ENCODE assay signal across 25 cellular contexts in the genomic region with DNA sequence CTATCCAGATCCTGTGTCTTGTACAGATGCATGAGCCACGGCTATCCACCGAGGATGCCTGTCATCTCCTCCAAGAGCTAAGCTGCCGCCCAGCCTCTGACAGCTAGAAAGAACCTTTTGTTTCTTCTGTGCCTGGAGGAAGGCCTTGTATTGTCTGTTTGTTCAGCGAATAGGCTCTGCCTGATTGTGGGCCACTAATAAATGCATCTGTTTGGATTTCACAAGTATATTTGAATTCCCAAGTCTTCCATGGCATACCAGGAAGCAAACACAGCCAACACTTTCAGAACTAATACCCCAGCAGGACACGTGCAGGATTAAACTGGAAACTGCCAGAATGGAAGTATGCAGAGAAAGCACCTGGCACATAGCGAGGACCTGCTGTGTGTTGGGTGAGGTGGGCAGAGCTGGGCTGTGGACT.
DNase-seq lines count a peak whose midpoint lies in the region; ATAC-seq, FAIRE-seq and TF ChIP-seq lines count a peak whose summit lies in the region.
"Had no signal": no experiment of that assay in that cellular context is flagged by ENCODE, and none has a peak within 500 bp of the region (broad histone marks: within the 10 kb centered on the region; RNA-seq: fewer than 3 reads in every experiment).

No MANE protein-coding gene starts in this region.

- no peak overlapping the region for H2BK15ac ChIP-seq in mesendoderm (replicated peaks; ENCODE audit: low read depth)

- H3K27ac ChIP-seq in substantia nigra (ENCODE audit: low read depth, low read length, poor library complexity, severe bottlenecking) (peak overlapping the region; percentile 68), mesendoderm (ENCODE audit: low read depth, low read length) (no peak overlapping the region), breast epithelium (no peak overlapping the region)
- H3K27ac ChIP-seq: A549, left lung, right atrium auricular region, SK-N-MC, testis had no signal

- no peak overlapping the region for H2AK5ac ChIP-seq in mesendoderm (ENCODE audit: low read length)

- H3K36me3 ChIP-seq in bronchial epithelial cell (ENCODE audit: control insufficient read depth, insufficient read depth, low read length) (no peaks in the 10 kb centered on the region), mesendoderm (ENCODE audit: control insufficient read depth, insufficient read depth, low read length) (no peaks in the 10 kb centered on the region), breast epithelium (no peaks in the 10 kb centered on the region)
- H3K36me3 ChIP-seq: HAP-1, left lung, right atrium auricular region had no signal

- H3K4me2 ChIP-seq in mesendoderm (ENCODE audit: low read length) = no peak overlapping the region
- H3K4me2 ChIP-seq: A549 had no signal

- H3K27me3 ChIP-seq in bronchial epithelial cell (ENCODE audit: control insufficient read depth, insufficient read depth, low read length) (peaks cover 1% of the 10 kb centered on the region), mesendoderm (ENCODE audit: insufficient read depth, low read length, poor library complexity) (no peaks in the 10 kb centered on the region), breast epithelium (no peaks in the 10 kb centered on the region)
- H3K27me3 ChIP-seq: left lung, right atrium auricular region, testis had no signal

- H3K4me3 ChIP-seq in bronchial epithelial cell (ENCODE audit: low read depth, low read length) (no peak overlapping the region), mesendoderm (ENCODE audit: low read length) (no peak overlapping the region), breast epithelium (no peak overlapping the region)
- H3K4me3 ChIP-seq: A549, HAP-1, left lung, right atrium auricular region, SK-N-MC, testis had no signal

- no peak overlapping the region for H4K8ac ChIP-seq in mesendoderm (ENCODE audit: low read depth, low read length)

- no peak for TF ChIP-seq POLR2A in breast epithelium (IDR thresholded peaks at IDR 0.05)

- peak; percentile 64 for ATAC-seq in left colon
- ATAC-seq: activated CD8-positive, alpha-beta T cell treated with anti-CD3 and anti-CD28 coated beads for 36 hours; esophagus mucosa; left lung had no signal

- H3K56ac ChIP-seq in mesendoderm (ENCODE audit: low read length) = no peak overlapping the region

- WGBS in mesendoderm (ENCODE audit: extremely low coverage, insufficient coverage, low lambda C conversion rate) = no CpG with 5 or more reads among the region's 6 CpGs

- H3K9ac ChIP-seq in mesendoderm (ENCODE audit: low read length) = no peak overlapping the region

- TF ChIP-seq CTCF in bronchial epithelial cell (IDR thresholded peaks at IDR 0.05; ENCODE audit: insufficient read depth, low read length, severe bottlenecking) (no peak), breast epithelium (IDR thresholded peaks at IDR 0.05) (no peak)

- H3K18ac ChIP-seq in mesendoderm (ENCODE audit: low read length) = no peak overlapping the region

- DNase-seq in NCI-H526 (lab: John Stamatoyannopoulos, UW) = peak; percentile 35 to 36
- no peak for DNase-seq in NCI-H526 treated with DMSO at 0.1 percent for 48 hours (lab: John Stamatoyannopoulos, UW)
- no peak for DNase-seq in bronchial epithelial cell (ENCODE audit: low read depth)
- DNase-seq in left colon = no peak
- peak in 24 of 49 donors; percentile 9 to 56 (median 18) for DNase-seq in substantia nigra (lab: John Stamatoyannopoulos, UW)
- no peak for DNase-seq in mesendoderm
- DNase-seq in GM19240 (ENCODE audit: insufficient read length, low spot score) = no peak
- no peak for DNase-seq in breast epithelium (ENCODE audit: low spot score in 2 of 2)
- DNase-seq: activated CD4-positive, CD25-positive, alpha-beta regulatory T cell; activated CD8-positive, alpha-beta T cell treated with anti-CD3 and anti-CD28 coated beads for 36 hours; activated naive CD4-positive, alpha-beta T cell treated with anti-CD3 and anti-CD28 coated beads for 36 hours; Calu3; cerebellar nuclear complex; effector CD4-positive, alpha-beta T cell; EL; NCI-H1105 treated with DMSO at 0.1 percent for 48 hours; NCI-H2171; testis had no signal

- no peak overlapping the region for H3K4ac ChIP-seq in mesendoderm (ENCODE audit: low read depth, low read length)

- H3K23ac ChIP-seq in mesendoderm (ENCODE audit: low read length) = no peak overlapping the region

- H3K79me1 ChIP-seq in mesendoderm (ENCODE audit: low read length) = no peaks in the 10 kb centered on the region

- no peaks in the 10 kb centered on the region for H3K4me1 ChIP-seq in mesendoderm (ENCODE audit: control insufficient read depth, low read depth, low read length)
- no peaks in the 10 kb centered on the region for H3K4me1 ChIP-seq in breast epithelium
- H3K4me1 ChIP-seq: A549, HAP-1, left lung had no signal

- no peak overlapping the region for H2BK5ac ChIP-seq in mesendoderm (ENCODE audit: low read length)

- no peak overlapping the region for H2BK120ac ChIP-seq in mesendoderm (ENCODE audit: low read depth, low read length)

- no peaks in the 10 kb centered on the region for H3K79me2 ChIP-seq in mesendoderm (ENCODE audit: control insufficient read depth, insufficient read depth, low read length)

- peak; percentile 40 for FAIRE-seq in bronchial epithelial cell (lab: Jason Lieb, UNC)
- FAIRE-seq: A549, RCC 7860 had no signal

- H4K5ac ChIP-seq in mesendoderm (ENCODE audit: low read length) = no peak overlapping the region

- no peaks in the 10 kb centered on the region for H3K9me3 ChIP-seq in breast epithelium
- H3K9me3 ChIP-seq: A549, HAP-1, left lung, right atrium auricular region, testis had no signal

- intact Hi-C loops in left colon (cut with DNase I, micrococcal nuclease) (no loop called here), breast epithelium (cut with DNase I; ENCODE audit: low total_unique reads) (no loop called here)

Comparison
In these comparisons a context has a peak if more than half of its experiments do, and no peak if none do; other contexts are left out.
1. DNase-seq: peak in NCI-H526 (2 of 2); none in NCI-H526 treated with DMSO at 0.1 percent for 48 hours (single experiment), bronchial epithelial cell (single experiment), left colon (0 of 2), mesendoderm (single experiment), GM19240 (single experiment) and breast epithelium (0 of 2).